Comparison of ENCODE assay signal across 20 cellular contexts in genomic region chr16:17633146-17633966, GRCh38.
DNase-seq lines count a peak whose midpoint lies in the region; ATAC-seq, FAIRE-seq and TF ChIP-seq lines count a peak whose summit lies in the region.
"Had no signal": no experiment of that assay in that cellular context is flagged by ENCODE, and none has a peak within 500 bp of the region (broad histone marks: within the 10 kb centered on the region; RNA-seq: fewer than 3 reads in every experiment).

No MANE protein-coding gene starts in this region.

- no peaks in the 10 kb centered on the region for H3K79me2 ChIP-seq in keratinocyte (ENCODE audit: control insufficient read depth, insufficient read depth, low read length)

- no peak overlapping the region for H3K27ac Mint-ChIP-seq in activated CD4-positive, alpha-beta T cell treated with anti-CD3 and anti-CD28 coated beads for 36 hours
- H3K27ac Mint-ChIP-seq: activated naive CD8-positive, alpha-beta T cell treated with anti-CD3 and anti-CD28 coated beads for 36 hours had no signal

- H2AFZ ChIP-seq in keratinocyte (ENCODE audit: control insufficient read depth, low read length), result peak overlapping the region; percentile 47

- H3K27me3 ChIP-seq in keratinocyte (ENCODE audit: control insufficient read depth, extremely low read depth, insufficient read depth, low read length), result no peaks in the 10 kb centered on the region
- H3K27me3 ChIP-seq: BLaER1 had no signal

- POLR2A ChIA-PET in activated CD4-positive, alpha-beta T cell treated with anti-CD3 and anti-CD28 coated beads for 36 hours (lab: Charles Lee), result no interaction called here

- H3K9ac ChIP-seq in keratinocyte (ENCODE audit: control insufficient read depth, extremely low read depth, insufficient read depth, low read length), result peak overlapping the region; percentile 53
- H3K9ac ChIP-seq: BLaER1 had no signal

- peak overlapping the region; percentile 86 for H3K4me2 ChIP-seq in keratinocyte (ENCODE audit: control insufficient read depth, extremely low read depth, insufficient read depth, low read depth, low read length)
- H3K4me2 ChIP-seq: BLaER1 had no signal

- peaks cover 4% of the 10 kb centered on the region for H3K4me1 Mint-ChIP-seq in activated CD4-positive, alpha-beta T cell treated with anti-CD3 and anti-CD28 coated beads for 36 hours

- H3K4me3 ChIP-seq in keratinocyte (ENCODE audit: control insufficient read depth in 2 of 3, extremely low read depth in 1 of 3, insufficient read depth in 2 of 3, low read depth in 1 of 3, low read length in 3 of 3), result peak overlapping the region in 2 of 3 experiments; percentile 24 to 60
- H3K4me3 ChIP-seq: BLaER1, lung had no signal

- in situ Hi-C loops in T47D (cut with HindIII; ENCODE audit: low pct_unique_long_range_greater_than_20kb, low sequenced_read_pairs), result no loop called here

- H3K4me1 ChIP-seq in keratinocyte (ENCODE audit: control insufficient read depth, extremely low read depth, insufficient read depth, low read length), result peaks cover 23% of the 10 kb centered on the region
- H3K4me1 ChIP-seq: BLaER1 had no signal

- CTCF ChIA-PET in activated CD4-positive, alpha-beta T cell treated with anti-CD3 and anti-CD28 coated beads for 36 hours (lab: Charles Lee), result interaction anchor here (1.0 kb wide), 1 partner anchor 55 kb away, joined by 3 read pairs; no protein-coding TSS in a partner anchor

- H3K36me3 Mint-ChIP-seq in activated CD4-positive, alpha-beta T cell treated with anti-CD3 and anti-CD28 coated beads for 36 hours (ENCODE audit: low read depth), result no peaks in the 10 kb centered on the region
- H3K36me3 Mint-ChIP-seq: activated naive CD8-positive, alpha-beta T cell treated with anti-CD3 and anti-CD28 coated beads for 36 hours had no signal

- H3K36me3 ChIP-seq in keratinocyte (ENCODE audit: control insufficient read depth in 2 of 2, extremely low read depth in 1 of 2, insufficient read depth in 2 of 2, low read length in 2 of 2), result no peaks in the 10 kb centered on the region
- H3K36me3 ChIP-seq: BLaER1 had no signal

- FAIRE-seq in keratinocyte (lab: Jason Lieb, UNC), result peak; percentile 84
- FAIRE-seq: kidney had no signal

- dilution Hi-C loops in keratinocyte (cut with MboI; ENCODE audit: extremely low pct_ligation_motif_present, low sequenced_read_pairs), result no loop called here

- H3K27ac ChIP-seq in keratinocyte (ENCODE audit: control insufficient read depth, insufficient read depth, low read length), result peak overlapping the region; percentile 73
- H3K27ac ChIP-seq: BLaER1 had no signal

- peaks cover 2% of the 10 kb centered on the region for H3K9me3 Mint-ChIP-seq in activated CD4-positive, alpha-beta T cell treated with anti-CD3 and anti-CD28 coated beads for 36 hours (ENCODE audit: low read depth)

- H4K20me1 ChIP-seq in keratinocyte (ENCODE audit: control insufficient read depth, extremely low read depth, insufficient read depth, low read length), result no peaks in the 10 kb centered on the region
- H4K20me1 ChIP-seq: BLaER1 had no signal

- no peak for TF ChIP-seq CTCF in keratinocyte (optimal IDR thresholded peaks at IDR 0.05 in 1 of 3, IDR thresholded peaks at IDR 0.05 in 1 of 3, conservative IDR thresholded peaks at IDR 0.05 in 1 of 3; ENCODE audit: extremely low read depth in 1 of 3, insufficient read depth in 2 of 3, low read length in 3 of 3)

- H3K27me3 Mint-ChIP-seq in activated CD4-positive, alpha-beta T cell treated with anti-CD3 and anti-CD28 coated beads for 36 hours, result peaks cover 21% of the 10 kb centered on the region

- intact Hi-C loops in activated CD4-positive, alpha-beta T cell treated with anti-CD3 and anti-CD28 coated beads for 36 hours (cut with DNase I, micrococcal nuclease), result no loop called here

- H3K4me3 Mint-ChIP-seq in activated CD4-positive, alpha-beta T cell treated with anti-CD3 and anti-CD28 coated beads for 36 hours, result no peak overlapping the region
- H3K4me3 Mint-ChIP-seq: activated naive CD8-positive, alpha-beta T cell treated with anti-CD3 and anti-CD28 coated beads for 36 hours had no signal

- no peaks in the 10 kb centered on the region for H3K9me1 ChIP-seq in keratinocyte (ENCODE audit: control insufficient read depth, extremely low read depth, insufficient read depth, low read length)

- DNase-seq in SIG-M5 treated with dmso at 0.1 percent for 504 hours (lab: John Stamatoyannopoulos, UW; ENCODE audit: unreplicated experiment) (peak; percentile 14), SIG-M5 (lab: John Stamatoyannopoulos, UW) (no peak), T47D (ENCODE audit: low read depth in 1 of 2, low spot score in 1 of 2) (peak; percentile 33 to 90), keratinocyte (ENCODE audit: low read depth, low spot score) (peak; percentile 25), ureter (ENCODE audit: low spot score) (peak; percentile 53)
- DNase-seq in activated CD4-positive, alpha-beta T cell treated with anti-CD3 and anti-CD28 coated beads for 36 hours, result no peak
- DNase-seq in activated T-cell treated with anti-CD3 and anti-CD28 coated beads, Interleukin-2, amount 50 U/mL, for 1 hour, result no peak
- DNase-seq: activated CD4-positive, alpha-beta T cell treated with anti-CD3 and anti-CD28 coated beads for 1 hour; activated naive CD8-positive, alpha-beta T cell treated with anti-CD3 and anti-CD28 coated beads for 36 hours; H7; hippocampal formation; kidney; NCI-H1417; NCI-H526; RPMI8226; stimulated activated CD8-positive, alpha-beta memory T cell treated with anti-CD3 and anti-CD28 coated beads, Interleukin-4, amount 100 ng/mL, for 48 hours; T-helper 9 cell had no signal

- ATAC-seq in activated CD4-positive, alpha-beta T cell treated with anti-CD3 and anti-CD28 coated beads for 36 hours, result no peak
- no peak for ATAC-seq in GM21423 (IDR thresholded peaks at IDR 0.05; ENCODE audit: unreplicated experiment)

- H3K9me3 ChIP-seq in keratinocyte (ENCODE audit: control insufficient read depth, low read depth, low read length), result no peaks in the 10 kb centered on the region

Comparison
In these comparisons a context has a peak if more than half of its experiments do, and no peak if none do; other contexts are left out.
1. DNase-seq: peak in SIG-M5 treated with dmso at 0.1 percent for 504 hours (single experiment), T47D (2 of 2), keratinocyte (single experiment) and ureter (single experiment); none in SIG-M5 (single experiment), activated CD4-positive, alpha-beta T cell treated with anti-CD3 and anti-CD28 coated beads for 36 hours (single experiment) and activated T-cell treated with anti-CD3 and anti-CD28 coated beads, Interleukin-2, amount 50 U/mL, for 1 hour (single experiment).